ENCODE assay signal across 1 cellular context in genomic region chr5:103587185-103587748, GRCh38.
TF ChIP-seq lines count a peak whose summit lies in the region.

No MANE protein-coding gene starts in this region.

TF ChIP-seq in H1, 55 proteins besides CTCF, POLR2A, EP300 and RAD21 (continued from another document):
- TF ChIP-seq, protein P1, sequence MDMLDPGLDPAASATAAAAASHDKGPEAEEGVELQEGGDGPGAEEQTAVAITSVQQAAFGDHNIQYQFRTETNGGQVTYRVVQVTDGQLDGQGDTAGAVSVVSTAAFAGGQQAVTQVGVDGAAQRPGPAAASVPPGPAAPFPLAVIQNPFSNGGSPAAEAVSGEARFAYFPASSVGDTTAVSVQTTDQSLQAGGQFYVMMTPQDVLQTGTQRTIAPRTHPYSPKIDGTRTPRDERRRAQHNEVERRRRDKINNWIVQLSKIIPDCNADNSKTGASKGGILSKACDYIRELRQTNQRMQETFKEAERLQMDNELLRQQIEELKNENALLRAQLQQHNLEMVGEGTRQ (IDR thresholded peaks at IDR 0.05; ENCODE audit: low read length): no peak
- TF ChIP-seq TBP (IDR thresholded peaks at IDR 0.05; ENCODE audit: low read depth, low read length): no peak
